ENCODE assay signal across 1 cellular context in the genomic region with DNA sequence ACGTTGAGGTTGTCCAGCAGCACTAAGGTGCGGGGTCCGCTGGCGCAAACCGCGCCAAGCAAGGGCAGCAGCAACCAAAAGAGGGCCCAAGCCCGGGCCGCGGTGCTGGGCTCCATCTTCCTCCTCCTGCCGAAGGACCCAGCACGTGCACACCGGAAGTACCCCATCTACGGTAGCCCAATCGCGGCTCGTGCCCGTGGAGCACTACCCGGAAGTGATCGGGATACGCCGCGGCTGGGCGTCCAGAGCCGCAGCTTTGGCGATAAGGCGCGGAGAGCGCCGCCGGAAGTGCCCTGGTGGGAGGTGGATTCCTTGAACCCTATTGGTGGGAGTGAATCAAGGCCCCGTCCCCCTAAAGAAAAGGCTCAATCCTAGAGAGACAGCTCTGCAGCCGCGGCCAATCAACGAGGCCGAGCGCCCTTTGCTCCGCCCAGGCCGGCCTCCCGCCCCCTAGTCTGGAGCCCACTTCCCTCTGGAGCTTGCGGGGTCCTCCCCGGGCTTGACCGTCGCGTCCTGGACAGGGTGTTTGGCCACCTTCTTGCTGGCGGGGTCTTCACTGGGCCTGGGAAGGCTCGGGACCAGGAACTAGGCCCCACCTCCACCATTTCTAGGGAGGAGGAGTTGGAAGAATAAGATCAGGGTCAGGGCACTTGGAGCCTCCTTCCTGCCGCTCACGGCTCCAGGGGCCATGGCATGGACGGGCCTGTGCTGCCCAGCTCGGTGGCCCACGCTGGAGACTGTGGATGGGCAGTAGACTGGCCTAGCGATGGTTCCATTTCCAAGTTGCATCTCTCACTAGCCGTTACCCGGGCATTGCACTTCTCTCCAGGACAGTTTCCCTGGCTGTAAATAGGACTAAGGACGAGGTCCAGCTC.
TF ChIP-seq lines count a peak whose summit lies in the region.

A gene (minus strand): TSS at position 135 of the 875 bp plus-strand sequence. CDS start 19 bp downstream, at position 116.

TF ChIP-seq in K562, 482 proteins besides CTCF, POLR2A, EP300 and RAD21 (continued from another document and continues in another):
- peak; percentile 42 for TF ChIP-seq CCNT2 (IDR thresholded peaks at IDR 0.05; ENCODE audit: borderline replicate concordance, extremely low read depth, insufficient read length, low read depth, low read length)
- TF ChIP-seq HDAC8 (tag; IDR thresholded peaks at IDR 0.05) = peak; percentile 44; the same call in 1 of the 2 replicates
- TF ChIP-seq ZNF436 (CRISPR knock-in tag; IDR thresholded peaks at IDR 0.05) = no peak
- TF ChIP-seq, protein P1, sequence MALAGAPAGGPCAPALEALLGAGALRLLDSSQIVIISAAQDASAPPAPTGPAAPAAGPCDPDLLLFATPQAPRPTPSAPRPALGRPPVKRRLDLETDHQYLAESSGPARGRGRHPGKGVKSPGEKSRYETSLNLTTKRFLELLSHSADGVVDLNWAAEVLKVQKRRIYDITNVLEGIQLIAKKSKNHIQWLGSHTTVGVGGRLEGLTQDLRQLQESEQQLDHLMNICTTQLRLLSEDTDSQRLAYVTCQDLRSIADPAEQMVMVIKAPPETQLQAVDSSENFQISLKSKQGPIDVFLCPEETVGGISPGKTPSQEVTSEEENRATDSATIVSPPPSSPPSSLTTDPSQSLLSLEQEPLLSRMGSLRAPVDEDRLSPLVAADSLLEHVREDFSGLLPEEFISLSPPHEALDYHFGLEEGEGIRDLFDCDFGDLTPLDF (CRISPR knock-in tag; IDR thresholded peaks at IDR 0.05) = no peak
- TF ChIP-seq PML (IDR thresholded peaks at IDR 0.05; ENCODE audit: low read length) = peak; percentile 79
- 0 out of 2 replicates have a peak, but pooled peaks have one; percentile 12 for TF ChIP-seq GATAD2A (IDR thresholded peaks at IDR 0.05)
- 0 out of 2 replicates have a peak, but pooled peaks have one; percentile 23 for TF ChIP-seq HNRNPL (IDR thresholded peaks at IDR 0.05; ENCODE audit: low read depth, low read length)
- TF ChIP-seq KLF16 (IDR thresholded peaks at IDR 0.05) = no peak
- TF ChIP-seq BRCA1 (IDR thresholded peaks at IDR 0.05) = no peak
- no peak for TF ChIP-seq BRCA1 (CRISPR knock-in tag; IDR thresholded peaks at IDR 0.05)
- peak; percentile 99 for TF ChIP-seq NR2C1 (IDR thresholded peaks at IDR 0.05)
- TF ChIP-seq NR2C1 (tag; IDR thresholded peaks at IDR 0.05) = peak; percentile 99
- no peak for TF ChIP-seq ILK (tag; IDR thresholded peaks at IDR 0.05; ENCODE audit: borderline replicate concordance, low read depth)
- TF ChIP-seq ESRRB (CRISPR knock-in tag; IDR thresholded peaks at IDR 0.05; ENCODE audit: borderline replicate concordance) = no peak
- TF ChIP-seq, protein P2, sequence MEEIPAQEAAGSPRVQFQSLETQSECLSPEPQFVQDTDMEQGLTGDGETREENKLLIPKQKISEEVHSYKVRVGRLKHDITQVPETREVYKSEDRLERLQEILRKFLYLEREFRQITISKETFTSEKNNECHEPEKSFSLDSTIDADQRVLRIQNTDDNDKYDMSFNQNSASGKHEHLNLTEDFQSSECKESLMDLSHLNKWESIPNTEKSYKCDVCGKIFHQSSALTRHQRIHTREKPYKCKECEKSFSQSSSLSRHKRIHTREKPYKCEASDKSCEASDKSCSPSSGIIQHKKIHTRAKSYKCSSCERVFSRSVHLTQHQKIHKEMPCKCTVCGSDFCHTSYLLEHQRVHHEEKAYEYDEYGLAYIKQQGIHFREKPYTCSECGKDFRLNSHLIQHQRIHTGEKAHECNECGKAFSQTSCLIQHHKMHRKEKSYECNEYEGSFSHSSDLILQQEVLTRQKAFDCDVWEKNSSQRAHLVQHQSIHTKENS (CRISPR knock-in tag; IDR thresholded peaks at IDR 0.05) = no peak
- TF ChIP-seq ZNF23 (CRISPR knock-in tag; IDR thresholded peaks at IDR 0.05) = no peak
- peak; percentile 92 for TF ChIP-seq RBFOX2 (IDR thresholded peaks at IDR 0.05; ENCODE audit: low read depth, low read length)
- peak; percentile 72 for TF ChIP-seq CHD1 (IDR thresholded peaks at IDR 0.05; ENCODE audit: low read length)
- peak; percentile 94 for TF ChIP-seq ASH1L (IDR thresholded peaks at IDR 0.05; ENCODE audit: borderline replicate concordance, low read depth, partially characterized antibody)
- no peak for TF ChIP-seq ZNF75A (CRISPR knock-in tag; IDR thresholded peaks at IDR 0.05)
- no peak for TF ChIP-seq ZNF408 (CRISPR knock-in tag; IDR thresholded peaks at IDR 0.05; ENCODE audit: low read depth)
- no peak for TF ChIP-seq TAF15 (IDR thresholded peaks at IDR 0.05; ENCODE audit: low read depth, low read length)
- TF ChIP-seq STAT5A (IDR thresholded peaks at IDR 0.05; ENCODE audit: borderline replicate concordance, low read length) = no peak; the same call in 1 of the 2 replicates
- TF ChIP-seq, protein P3, sequence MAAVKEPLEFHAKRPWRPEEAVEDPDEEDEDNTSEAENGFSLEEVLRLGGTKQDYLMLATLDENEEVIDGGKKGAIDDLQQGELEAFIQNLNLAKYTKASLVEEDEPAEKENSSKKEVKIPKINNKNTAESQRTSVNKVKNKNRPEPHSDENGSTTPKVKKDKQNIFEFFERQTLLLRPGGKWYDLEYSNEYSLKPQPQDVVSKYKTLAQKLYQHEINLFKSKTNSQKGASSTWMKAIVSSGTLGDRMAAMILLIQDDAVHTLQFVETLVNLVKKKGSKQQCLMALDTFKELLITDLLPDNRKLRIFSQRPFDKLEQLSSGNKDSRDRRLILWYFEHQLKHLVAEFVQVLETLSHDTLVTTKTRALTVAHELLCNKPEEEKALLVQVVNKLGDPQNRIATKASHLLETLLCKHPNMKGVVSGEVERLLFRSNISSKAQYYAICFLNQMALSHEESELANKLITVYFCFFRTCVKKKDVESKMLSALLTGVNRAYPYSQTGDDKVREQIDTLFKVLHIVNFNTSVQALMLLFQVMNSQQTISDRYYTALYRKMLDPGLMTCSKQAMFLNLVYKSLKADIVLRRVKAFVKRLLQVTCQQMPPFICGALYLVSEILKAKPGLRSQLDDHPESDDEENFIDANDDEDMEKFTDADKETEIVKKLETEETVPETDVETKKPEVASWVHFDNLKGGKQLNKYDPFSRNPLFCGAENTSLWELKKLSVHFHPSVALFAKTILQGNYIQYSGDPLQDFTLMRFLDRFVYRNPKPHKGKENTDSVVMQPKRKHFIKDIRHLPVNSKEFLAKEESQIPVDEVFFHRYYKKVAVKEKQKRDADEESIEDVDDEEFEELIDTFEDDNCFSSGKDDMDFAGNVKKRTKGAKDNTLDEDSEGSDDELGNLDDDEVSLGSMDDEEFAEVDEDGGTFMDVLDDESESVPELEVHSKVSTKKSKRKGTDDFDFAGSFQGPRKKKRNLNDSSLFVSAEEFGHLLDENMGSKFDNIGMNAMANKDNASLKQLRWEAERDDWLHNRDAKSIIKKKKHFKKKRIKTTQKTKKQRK (IDR thresholded peaks at IDR 0.05; ENCODE audit: borderline replicate concordance, low read depth, low read length) = peak; percentile 92
- no peak for TF ChIP-seq SNRNP70 (optimal IDR thresholded peaks at IDR 0.05; ENCODE audit: low read depth, low read length)
- 0 out of 2 replicates have a peak, but pooled peaks have one; percentile 60 for TF ChIP-seq ZNF644 (tag; IDR thresholded peaks at IDR 0.05; ENCODE audit: low read depth)
- TF ChIP-seq FOXK1 (CRISPR knock-in tag; IDR thresholded peaks at IDR 0.05; ENCODE audit: borderline replicate concordance) = no peak
- TF ChIP-seq, protein P4, sequence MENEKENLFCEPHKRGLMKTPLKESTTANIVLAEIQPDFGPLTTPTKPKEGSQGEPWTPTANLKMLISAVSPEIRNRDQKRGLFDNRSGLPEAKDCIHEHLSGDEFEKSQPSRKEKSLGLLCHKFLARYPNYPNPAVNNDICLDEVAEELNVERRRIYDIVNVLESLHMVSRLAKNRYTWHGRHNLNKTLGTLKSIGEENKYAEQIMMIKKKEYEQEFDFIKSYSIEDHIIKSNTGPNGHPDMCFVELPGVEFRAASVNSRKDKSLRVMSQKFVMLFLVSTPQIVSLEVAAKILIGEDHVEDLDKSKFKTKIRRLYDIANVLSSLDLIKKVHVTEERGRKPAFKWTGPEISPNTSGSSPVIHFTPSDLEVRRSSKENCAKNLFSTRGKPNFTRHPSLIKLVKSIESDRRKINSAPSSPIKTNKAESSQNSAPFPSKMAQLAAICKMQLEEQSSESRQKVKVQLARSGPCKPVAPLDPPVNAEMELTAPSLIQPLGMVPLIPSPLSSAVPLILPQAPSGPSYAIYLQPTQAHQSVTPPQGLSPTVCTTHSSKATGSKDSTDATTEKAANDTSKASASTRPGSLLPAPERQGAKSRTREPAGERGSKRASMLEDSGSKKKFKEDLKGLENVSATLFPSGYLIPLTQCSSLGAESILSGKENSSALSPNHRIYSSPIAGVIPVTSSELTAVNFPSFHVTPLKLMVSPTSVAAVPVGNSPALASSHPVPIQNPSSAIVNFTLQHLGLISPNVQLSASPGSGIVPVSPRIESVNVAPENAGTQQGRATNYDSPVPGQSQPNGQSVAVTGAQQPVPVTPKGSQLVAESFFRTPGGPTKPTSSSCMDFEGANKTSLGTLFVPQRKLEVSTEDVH (IDR thresholded peaks at IDR 0.05; ENCODE audit: low read depth, partially characterized antibody) = peak; percentile 95
- TF ChIP-seq CBX8 (IDR thresholded peaks at IDR 0.05; ENCODE audit: borderline replicate concordance, extremely low read depth, low read depth, low read length, poor library complexity, severe bottlenecking) = no peak
- no peak; the same call in 1 of the 2 replicates for TF ChIP-seq ZNF197 (CRISPR knock-in tag; IDR thresholded peaks at IDR 0.05; ENCODE audit: low read depth)
- no peak; the same call in 1 of the 2 replicates for TF ChIP-seq SMAD4 (CRISPR knock-in tag; conservative IDR thresholded peaks at IDR 0.05)
- TF ChIP-seq CTBP1 (IDR thresholded peaks at IDR 0.05; ENCODE audit: borderline replicate concordance) = peak; percentile 80; the same call in 1 of the 2 replicates
- no peak for TF ChIP-seq LARP7 (IDR thresholded peaks at IDR 0.05)
- TF ChIP-seq RBBP5 (IDR thresholded peaks at IDR 0.05; ENCODE audit: borderline replicate concordance, insufficient read depth, low read length, poor library complexity, severe bottlenecking) = peak; percentile 95
- TF ChIP-seq ZKSCAN3 (CRISPR knock-in tag; IDR thresholded peaks at IDR 0.05) = no peak
- TF ChIP-seq PHF20 (IDR thresholded peaks at IDR 0.05; ENCODE audit: partially characterized antibody) = peak; percentile 94
- TF ChIP-seq PRMT5 (CRISPR knock-in tag; IDR thresholded peaks at IDR 0.05) = no peak
- no peak for TF ChIP-seq SMAD1 (IDR thresholded peaks at IDR 0.05; ENCODE audit: low read depth, low read length, partially characterized antibody)
- TF ChIP-seq ZNF41 (CRISPR knock-in tag; conservative IDR thresholded peaks at IDR 0.05) = no peak
- TF ChIP-seq, protein P5, sequence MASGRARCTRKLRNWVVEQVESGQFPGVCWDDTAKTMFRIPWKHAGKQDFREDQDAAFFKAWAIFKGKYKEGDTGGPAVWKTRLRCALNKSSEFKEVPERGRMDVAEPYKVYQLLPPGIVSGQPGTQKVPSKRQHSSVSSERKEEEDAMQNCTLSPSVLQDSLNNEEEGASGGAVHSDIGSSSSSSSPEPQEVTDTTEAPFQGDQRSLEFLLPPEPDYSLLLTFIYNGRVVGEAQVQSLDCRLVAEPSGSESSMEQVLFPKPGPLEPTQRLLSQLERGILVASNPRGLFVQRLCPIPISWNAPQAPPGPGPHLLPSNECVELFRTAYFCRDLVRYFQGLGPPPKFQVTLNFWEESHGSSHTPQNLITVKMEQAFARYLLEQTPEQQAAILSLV (tag; IDR thresholded peaks at IDR 0.05) = no peak
- peak; percentile 92 for TF ChIP-seq SUPT5H (IDR thresholded peaks at IDR 0.05)
- TF ChIP-seq, protein P6, sequence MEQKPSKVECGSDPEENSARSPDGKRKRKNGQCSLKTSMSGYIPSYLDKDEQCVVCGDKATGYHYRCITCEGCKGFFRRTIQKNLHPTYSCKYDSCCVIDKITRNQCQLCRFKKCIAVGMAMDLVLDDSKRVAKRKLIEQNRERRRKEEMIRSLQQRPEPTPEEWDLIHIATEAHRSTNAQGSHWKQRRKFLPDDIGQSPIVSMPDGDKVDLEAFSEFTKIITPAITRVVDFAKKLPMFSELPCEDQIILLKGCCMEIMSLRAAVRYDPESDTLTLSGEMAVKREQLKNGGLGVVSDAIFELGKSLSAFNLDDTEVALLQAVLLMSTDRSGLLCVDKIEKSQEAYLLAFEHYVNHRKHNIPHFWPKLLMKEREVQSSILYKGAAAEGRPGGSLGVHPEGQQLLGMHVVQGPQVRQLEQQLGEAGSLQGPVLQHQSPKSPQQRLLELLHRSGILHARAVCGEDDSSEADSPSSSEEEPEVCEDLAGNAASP (IDR thresholded peaks at IDR 0.05) = no peak
- TF ChIP-seq, protein P7, sequence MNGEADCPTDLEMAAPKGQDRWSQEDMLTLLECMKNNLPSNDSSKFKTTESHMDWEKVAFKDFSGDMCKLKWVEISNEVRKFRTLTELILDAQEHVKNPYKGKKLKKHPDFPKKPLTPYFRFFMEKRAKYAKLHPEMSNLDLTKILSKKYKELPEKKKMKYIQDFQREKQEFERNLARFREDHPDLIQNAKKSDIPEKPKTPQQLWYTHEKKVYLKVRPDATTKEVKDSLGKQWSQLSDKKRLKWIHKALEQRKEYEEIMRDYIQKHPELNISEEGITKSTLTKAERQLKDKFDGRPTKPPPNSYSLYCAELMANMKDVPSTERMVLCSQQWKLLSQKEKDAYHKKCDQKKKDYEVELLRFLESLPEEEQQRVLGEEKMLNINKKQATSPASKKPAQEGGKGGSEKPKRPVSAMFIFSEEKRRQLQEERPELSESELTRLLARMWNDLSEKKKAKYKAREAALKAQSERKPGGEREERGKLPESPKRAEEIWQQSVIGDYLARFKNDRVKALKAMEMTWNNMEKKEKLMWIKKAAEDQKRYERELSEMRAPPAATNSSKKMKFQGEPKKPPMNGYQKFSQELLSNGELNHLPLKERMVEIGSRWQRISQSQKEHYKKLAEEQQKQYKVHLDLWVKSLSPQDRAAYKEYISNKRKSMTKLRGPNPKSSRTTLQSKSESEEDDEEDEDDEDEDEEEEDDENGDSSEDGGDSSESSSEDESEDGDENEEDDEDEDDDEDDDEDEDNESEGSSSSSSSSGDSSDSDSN (IDR thresholded peaks at IDR 0.05; ENCODE audit: borderline replicate concordance in 1 of 2, low read depth in 2 of 2, low read length in 2 of 2) = peak in 1 of 2 experiments; percentile 42; a peak in 2 of 4 replicates
- TF ChIP-seq SIRT6 (IDR thresholded peaks at IDR 0.05; ENCODE audit: low read depth, low read length) = no peak
- no peak for TF ChIP-seq ZNF699 (CRISPR knock-in tag; IDR thresholded peaks at IDR 0.05; ENCODE audit: insufficient replicate concordance)
- TF ChIP-seq ZC3H4 (CRISPR knock-in tag; IDR thresholded peaks at IDR 0.05; ENCODE audit: borderline replicate concordance) = no peak
- no peak for TF ChIP-seq ZNF77 (CRISPR knock-in tag; IDR thresholded peaks at IDR 0.05)
- TF ChIP-seq EHMT2 (IDR thresholded peaks at IDR 0.05) = peak; percentile 42; the same call in 1 of the 2 replicates
- peak; percentile 95 for TF ChIP-seq SP1 (CRISPR knock-in tag; IDR thresholded peaks at IDR 0.05)
- TF ChIP-seq ZNF785 (CRISPR knock-in tag; IDR thresholded peaks at IDR 0.05) = no peak
- no peak for TF ChIP-seq DDX20 (tag; IDR thresholded peaks at IDR 0.05; ENCODE audit: low read depth)
- TF ChIP-seq HSF4 (CRISPR knock-in tag; IDR thresholded peaks at IDR 0.05; ENCODE audit: borderline replicate concordance) = no peak
- peak in 2 of 3 experiments; percentile 8 to 75 for TF ChIP-seq YY1 (IDR thresholded peaks at IDR 0.05; ENCODE audit: borderline replicate concordance in 1 of 3, control insufficient read depth in 1 of 3, extremely low read depth in 1 of 3, insufficient read depth in 3 of 3, insufficient read length in 1 of 3, insufficient replicate concordance in 2 of 3, low read depth in 1 of 3, low read length in 2 of 3)
- no peak for TF ChIP-seq EWSR1 (IDR thresholded peaks at IDR 0.05; ENCODE audit: borderline replicate concordance, low read depth, partially characterized antibody)
- TF ChIP-seq ZBTB1 (CRISPR knock-in tag; IDR thresholded peaks at IDR 0.05; ENCODE audit: borderline replicate concordance, low read depth) = no peak
- TF ChIP-seq CHCHD3 (CRISPR knock-in tag; IDR thresholded peaks at IDR 0.05) = no peak
